In genomic region chr2:179861027-179861776, GRCh38 we compare ENCODE assay signal across 8 cellular contexts. TPM values are rescaled to one million over a fixed set of nuclear protein-coding genes. Genes with fewer than 3 reads are reported as not detected.
A peak's percentile ranks its signal among the peaks of the same experiment; 100 is the strongest.
DNase-seq lines count a peak whose midpoint lies in the region; ATAC-seq and TF ChIP-seq lines count a peak whose summit lies in the region.

Gene ZNF385B (minus strand): TSS chr2:179861612.

- no peaks in the 10 kb centered on the region for H3K4me1 ChIP-seq in naive thymus-derived CD4-positive, alpha-beta T cell (ENCODE audit: control insufficient read depth in 2 of 2, insufficient read depth in 2 of 2, low read length in 2 of 2)

- H3K4me3 ChIP-seq in naive thymus-derived CD4-positive, alpha-beta T cell (ENCODE audit: low read length): no peak within 1 kb of the TSS

- no peaks in the 10 kb centered on the region for H3K36me3 ChIP-seq in naive thymus-derived CD4-positive, alpha-beta T cell (ENCODE audit: control insufficient read depth in 2 of 3, insufficient read depth in 3 of 3, low read length in 3 of 3)

- H3K9me3 Mint-ChIP-seq in activated CD4-positive, alpha-beta T cell treated with anti-CD3 and anti-CD28 coated beads for 36 hours (ENCODE audit: low read depth): no peaks in the 10 kb centered on the region
- peaks cover 0 to 4% (median 0%) of the 10 kb centered on the region in 11 donors for H3K9me3 Mint-ChIP-seq in naive thymus-derived CD4-positive, alpha-beta T cell

- no peak for TF ChIP-seq POLR2A in erythroblast (IDR thresholded peaks at IDR 0.05; ENCODE audit: low read length)

- H3K27ac Mint-ChIP-seq in activated CD4-positive, alpha-beta T cell treated with anti-CD3 and anti-CD28 coated beads for 36 hours: no peak within 1 kb of the TSS
- H3K27ac Mint-ChIP-seq in naive thymus-derived CD4-positive, alpha-beta T cell: no peak within 1 kb of the TSS

- peaks cover 5 to 10% of the 10 kb centered on the region in 2 donors for H3K27me3 ChIP-seq in naive thymus-derived CD4-positive, alpha-beta T cell (ENCODE audit: control insufficient read depth in 2 of 2, insufficient read depth in 2 of 2, low read length in 2 of 2)

- intact Hi-C loops in activated CD4-positive, alpha-beta T cell treated with anti-CD3 and anti-CD28 coated beads for 36 hours (cut with DNase I, micrococcal nuclease): no loop called here
- intact Hi-C loops in naive thymus-derived CD4-positive, alpha-beta T cell (cut with micrococcal nuclease): no loop called here

- H3K36me3 Mint-ChIP-seq in activated CD4-positive, alpha-beta T cell treated with anti-CD3 and anti-CD28 coated beads for 36 hours (ENCODE audit: low read depth): no peaks in the 10 kb centered on the region
- no peaks in the 10 kb centered on the region for H3K36me3 Mint-ChIP-seq in naive thymus-derived CD4-positive, alpha-beta T cell

- peak; percentile 27 for DNase-seq in activated CD4-positive, alpha-beta T cell treated with anti-CD3 and anti-CD28 coated beads for 36 hours
- DNase-seq in activated CD4-positive, alpha-beta T cell treated with anti-CD3 and anti-CD28 coated beads for 1 hour: no peak
- peak; percentile 29 for DNase-seq in SK-N-DZ (ENCODE audit: low spot score)
- DNase-seq in erythroblast (lab: John Stamatoyannopoulos, UW): peak; percentile 9 to 19
- no peak for DNase-seq in naive thymus-derived CD4-positive, alpha-beta T cell
- DNase-seq in inferior parietal cortex (ENCODE audit: extremely low spot score): no peak
- no peak for DNase-seq in middle frontal gyrus (ENCODE audit: extremely low spot score, low spot score)

- H3K4me1 Mint-ChIP-seq in activated CD4-positive, alpha-beta T cell treated with anti-CD3 and anti-CD28 coated beads for 36 hours: peaks cover 10% of the 10 kb centered on the region
- peaks cover 4 to 15% (median 13%) of the 10 kb centered on the region in 7 donors for H3K4me1 Mint-ChIP-seq in naive thymus-derived CD4-positive, alpha-beta T cell

- no peak within 1 kb of the TSS for H3K4me3 Mint-ChIP-seq in activated CD4-positive, alpha-beta T cell treated with anti-CD3 and anti-CD28 coated beads for 36 hours
- peak within 1 kb of the TSS in 8 of 10 donors; percentile 26 to 49 (median 42) for H3K4me3 Mint-ChIP-seq in naive thymus-derived CD4-positive, alpha-beta T cell

- peaks cover 54% of the 10 kb centered on the region for H3K27me3 Mint-ChIP-seq in activated CD4-positive, alpha-beta T cell treated with anti-CD3 and anti-CD28 coated beads for 36 hours
- H3K27me3 Mint-ChIP-seq in naive thymus-derived CD4-positive, alpha-beta T cell: peaks cover 64 to 77% (median 75%) of the 10 kb centered on the region in 5 donors

- ATAC-seq in activated CD4-positive, alpha-beta T cell treated with anti-CD3 and anti-CD28 coated beads for 36 hours: peak; percentile 33
- ATAC-seq in HG02981 (IDR thresholded peaks at IDR 0.05; ENCODE audit: unreplicated experiment): peak; percentile 45
- no peak for ATAC-seq in naive thymus-derived CD4-positive, alpha-beta T cell

- POLR2A ChIA-PET in activated CD4-positive, alpha-beta T cell treated with anti-CD3 and anti-CD28 coated beads for 36 hours (lab: Charles Lee): no interaction called here
- POLR2A ChIA-PET in naive thymus-derived CD4-positive, alpha-beta T cell (lab: Charles Lee): no interaction called here

- H3K9me3 ChIP-seq in naive thymus-derived CD4-positive, alpha-beta T cell (ENCODE audit: control insufficient read depth in 2 of 3, low read length in 3 of 3): no peaks in the 10 kb centered on the region

- CTCF ChIA-PET in activated CD4-positive, alpha-beta T cell treated with anti-CD3 and anti-CD28 coated beads for 36 hours (lab: Charles Lee): no interaction called here
- CTCF ChIA-PET in naive thymus-derived CD4-positive, alpha-beta T cell (lab: Charles Lee): no interaction called here

- H3K27ac ChIP-seq in naive thymus-derived CD4-positive, alpha-beta T cell (ENCODE audit: low read depth, low read length): no peak within 1 kb of the TSS

RNA-seq across cellular contexts. Expression of gene ZNF385B, which starts in this region (rescaled TPM):
- not detected for total RNA-seq in activated CD4-positive, alpha-beta T cell treated with anti-CD3 and anti-CD28 coated beads for 36 hours
- polyA plus RNA-seq in SK-N-DZ (2014; cell fraction: cytosol; rRNA removed): 0.15 and 0.33 TPM in 2 replicates
- polyA plus RNA-seq in SK-N-DZ (2014; cell fraction: nucleus; rRNA removed): 0.46 and 2.2 TPM in 2 replicates
- not detected for total RNA-seq in naive thymus-derived CD4-positive, alpha-beta T cell
- not detected for polyA plus RNA-seq in naive thymus-derived CD4-positive, alpha-beta T cell

Comparison
In these comparisons a context has a peak if more than half of its experiments do, and no peak if none do; other contexts are left out.
1. Peak in DNase-seq and ATAC-seq in activated CD4-positive, alpha-beta T cell treated with anti-CD3 and anti-CD28 coated beads for 36 hours; RNA of the gene not detected or under 1 TPM.
2. DNase-seq: peak in SK-N-DZ (single experiment) and erythroblast (2 of 2); none in activated CD4-positive, alpha-beta T cell treated with anti-CD3 and anti-CD28 coated beads for 1 hour (single experiment), naive thymus-derived CD4-positive, alpha-beta T cell (0 of 9), inferior parietal cortex (single experiment) and middle frontal gyrus (single experiment).